ENCODE assay signal across 29 cellular contexts in the genomic region with DNA sequence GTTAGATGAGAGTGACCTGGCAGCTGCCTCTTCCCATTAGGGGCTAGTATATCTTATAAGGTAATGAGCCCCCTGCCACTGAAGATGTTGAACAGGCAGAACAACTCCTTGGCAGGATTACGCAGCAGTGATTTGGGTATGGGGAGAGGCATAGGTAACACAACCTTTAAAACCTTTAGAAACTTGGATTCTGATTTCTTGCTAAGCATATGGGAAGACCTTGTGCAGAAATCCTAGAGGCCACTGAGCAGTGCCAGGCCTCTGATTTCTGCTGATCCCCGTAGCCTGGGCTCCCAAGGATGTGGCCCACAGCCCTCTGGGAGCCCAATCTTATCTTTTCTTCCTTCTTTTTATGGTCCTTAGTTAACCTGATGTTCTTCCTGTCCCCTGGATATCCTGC.
"Had no signal": no experiment of that assay in that cellular context is flagged by ENCODE, and none has a peak within 500 bp of the region (broad histone marks: within the 10 kb centered on the region; RNA-seq: fewer than 3 reads in every experiment).

No MANE protein-coding gene starts in this region.

- H3K27ac Mint-ChIP-seq: mesothelial cell of epicardium; naive B cell; natural killer cell; progenitor cell of endocrine pancreas; stimulated activated effector memory CD8-positive, alpha-beta T cell treated with anti-CD3 and anti-CD28 coated beads, Interleukin-12 subunit alpha, Interleukin-12 subunit beta, amount 100 ng/mL, for 72 hours; stimulated activated naive CD8-positive, alpha-beta T cell treated with anti-CD3 and anti-CD28 coated beads, Interleukin-15, Interleukin-2, amounts not matched to agents 100 ng/mL and 50 ng/mL, for 24 hours had no signal

- H3K4me1 Mint-ChIP-seq: naive B cell; natural killer cell; stimulated activated effector memory CD8-positive, alpha-beta T cell treated with anti-CD3 and anti-CD28 coated beads, Interleukin-12 subunit alpha, Interleukin-12 subunit beta, amount 100 ng/mL, for 72 hours had no signal

- H2AFZ ChIP-seq: hepatocyte had no signal

- H3K4me3 Mint-ChIP-seq: mesothelial cell of epicardium; naive B cell; natural killer cell; stimulated activated effector memory CD8-positive, alpha-beta T cell treated with anti-CD3 and anti-CD28 coated beads, Interleukin-12 subunit alpha, Interleukin-12 subunit beta, amount 100 ng/mL, for 72 hours; stimulated activated naive CD8-positive, alpha-beta T cell treated with anti-CD3 and anti-CD28 coated beads, Interleukin-15, Interleukin-2, amounts not matched to agents 100 ng/mL and 50 ng/mL, for 24 hours had no signal

- H3K36me3 Mint-ChIP-seq: natural killer cell; stimulated activated effector memory CD8-positive, alpha-beta T cell treated with anti-CD3 and anti-CD28 coated beads, Interleukin-12 subunit alpha, Interleukin-12 subunit beta, amount 100 ng/mL, for 72 hours had no signal

- H3K9me3 Mint-ChIP-seq: stimulated activated naive CD8-positive, alpha-beta T cell treated with anti-CD3 and anti-CD28 coated beads, Interleukin-15, Interleukin-2, amounts not matched to agents 100 ng/mL and 50 ng/mL, for 24 hours had no signal

- H3K27me3 Mint-ChIP-seq: progenitor cell of endocrine pancreas had no signal

- DNase-seq: heart right ventricle; kidney; left colon; left lung; lower lobe of right lung; mesendoderm; naive B cell; natural killer cell; occipital lobe; ovary; right lobe of liver; stimulated activated CD4-positive, alpha-beta T cell treated with anti-CD3 and anti-CD28 coated beads, Interleukin-12 subunit alpha, Interleukin-12 subunit beta, amount 100 ng/mL, for 4 hours; stimulated activated CD4-positive, alpha-beta T cell treated with anti-CD3 and anti-CD28 coated beads, Interleukin-15, amount 100 ng/mL, for 24 hours; stimulated activated CD4-positive, alpha-beta T cell treated with anti-CD3 and anti-CD28 coated beads, Interleukin-2, amount 100 ng/mL, for 24 hours; stimulated activated CD4-positive, alpha-beta T cell treated with anti-CD3 and anti-CD28 coated beads, Interleukin-4, amount 100 ng/mL, for 24 hours; stimulated activated naive CD4-positive, alpha-beta T cell; tibial artery; trophoblast cell; upper lobe of right lung had no signal

- H3K4me2 ChIP-seq: hepatocyte had no signal

- H3K27ac ChIP-seq: heart right ventricle, hepatocyte, left lung, lower lobe of right lung, neutrophil, ovary, right atrium auricular region, right lobe of liver, skin epidermis, suprapubic skin, thoracic aorta, tibial artery, upper lobe of right lung had no signal

- H3K4me3 ChIP-seq: heart right ventricle, hepatocyte, left lung, lower lobe of right lung, ovary, right atrium auricular region, right lobe of liver, skin epidermis, suprapubic skin, thoracic aorta, tibial artery, upper lobe of right lung had no signal

- H3K4me1 ChIP-seq: left lung, lower lobe of right lung, right atrium auricular region, right lobe of liver, suprapubic skin, upper lobe of right lung had no signal

- H3K9me3 ChIP-seq: lower lobe of right lung, neutrophil, right lobe of liver, suprapubic skin, thoracic aorta, upper lobe of right lung had no signal

- H3K27me3 ChIP-seq: heart right ventricle, hepatocyte, left lung, neutrophil, ovary, right atrium auricular region, right lobe of liver, suprapubic skin, tibial artery, upper lobe of right lung had no signal

- H3K36me3 ChIP-seq: left lung, lower lobe of right lung, neutrophil, ovary, right atrium auricular region, right lobe of liver, suprapubic skin, upper lobe of right lung had no signal
